ENCODE assay signal across 14 cellular contexts in genomic region chr1:61120307-61120840, GRCh38. TPM values are rescaled to one million over a fixed set of nuclear protein-coding genes. Genes with fewer than 3 reads are reported as not detected.
DNase-seq lines count a peak whose midpoint lies in the region; ATAC-seq and TF ChIP-seq lines count a peak whose summit lies in the region.
"Had no signal": no experiment of that assay in that cellular context is flagged by ENCODE, and none has a peak within 500 bp of the region (broad histone marks: within the 10 kb centered on the region; RNA-seq: fewer than 3 reads in every experiment).

No MANE protein-coding gene starts in this region.

- H3K27ac ChIP-seq in tibial artery, result peak overlapping the region; percentile 35 to 46

- no peak for TF ChIP-seq CTCF in tibial artery (IDR thresholded peaks at IDR 0.05)

- H3K27me3 ChIP-seq in endocrine pancreas (ENCODE audit: control insufficient read depth, insufficient read depth, low read length), result no peaks in the 10 kb centered on the region
- no peaks in the 10 kb centered on the region for H3K27me3 ChIP-seq in tibial artery
- H3K27me3 ChIP-seq: testis had no signal

- ATAC-seq in GM21737 (IDR thresholded peaks at IDR 0.05; ENCODE audit: unreplicated experiment), result no peak

- H3K4me1 ChIP-seq in endocrine pancreas (ENCODE audit: control insufficient read depth, insufficient read depth, low read length) (peaks cover 32% of the 10 kb centered on the region), tibial artery (peaks cover 0 to 93% (median 26%) of the 10 kb centered on the region in 4 donors)

- intact Hi-C loops in tibial artery (cut with DNase I; ENCODE audit: low total_unique reads), result no loop called here

- DNase-seq in OCI-M1 (lab: John Stamatoyannopoulos, UW), result peak; percentile 74
- DNase-seq in lung microvascular endothelial cell (ENCODE audit: low read depth in 2 of 2), result peak; percentile 31 to 45
- no peak for DNase-seq in tibial artery
- DNase-seq in stimulated activated CD8-positive, alpha-beta memory T cell treated with anti-CD3 and anti-CD28 coated beads, Interleukin-4, amount 100 ng/mL, for 48 hours, result no peak
- no peak for DNase-seq in NCI-H510A (lab: John Stamatoyannopoulos, UW)
- DNase-seq: activated CD4-positive, alpha-beta T cell treated with anti-CD3 and anti-CD28 coated beads for 48 hours; activated gamma-delta T cell; Caco-2; dermis blood vessel endothelial cell; NCI-H2227 treated with DMSO at 0.1 percent for 48 hours; stimulated activated CD4-positive, alpha-beta T cell treated with anti-CD3 and anti-CD28 coated beads, Interleukin-4, amount 100 ng/mL, for 1 hour had no signal

- H3K9ac ChIP-seq in endocrine pancreas (ENCODE audit: control insufficient read depth, insufficient read depth, low read length), result no peak overlapping the region

- H3K4me3 ChIP-seq in endocrine pancreas (ENCODE audit: control insufficient read depth, insufficient read depth, low read length) (peak overlapping the region; percentile 41), tibial artery (peak overlapping the region; percentile 9 to 27)
- H3K4me3 ChIP-seq: testis had no signal

- no peaks in the 10 kb centered on the region for H3K36me3 ChIP-seq in endocrine pancreas (ENCODE audit: control insufficient read depth, insufficient read depth, low read length)
- no peaks in the 10 kb centered on the region for H3K36me3 ChIP-seq in tibial artery

- H3K9me3 ChIP-seq in endocrine pancreas (ENCODE audit: control insufficient read depth, low read length) (no peaks in the 10 kb centered on the region), tibial artery (no peaks in the 10 kb centered on the region)
- H3K9me3 ChIP-seq: Caco-2, testis had no signal

RNA-seq across cellular contexts. Expression of gene NFIA, which starts 38.0 kb away (rescaled TPM):
- total RNA-seq in lung microvascular endothelial cell, result 8.5 and 14.3 TPM in 2 replicates

Comparison
In these comparisons a context has a peak if more than half of its experiments do, and no peak if none do; other contexts are left out.
1. DNase-seq: peak in OCI-M1 (single experiment) and lung microvascular endothelial cell (2 of 2); none in tibial artery (0 of 2), stimulated activated CD8-positive, alpha-beta memory T cell treated with anti-CD3 and anti-CD28 coated beads, Interleukin-4, amount 100 ng/mL, for 48 hours (single experiment) and NCI-H510A (single experiment).